In genomic region chr6:30871592-30872183, GRCh38 we compare ENCODE assay signal across 1 cellular context.
TF ChIP-seq lines count a peak whose summit lies in the region.

No MANE protein-coding gene starts in this region.

TF ChIP-seq in K562, 482 proteins besides CTCF, POLR2A, EP300 and RAD21:
- peak; percentile 96 for TF ChIP-seq ZNF512 (tag; IDR thresholded peaks at IDR 0.05)
- TF ChIP-seq MBD1 (CRISPR knock-in tag; IDR thresholded peaks at IDR 0.05) = 0 out of 2 replicates have a peak, but pooled peaks have one; percentile 22
- TF ChIP-seq POLR2H (tag; IDR thresholded peaks at IDR 0.05; ENCODE audit: low read depth) = no peak
- TF ChIP-seq TRIM24 (IDR thresholded peaks at IDR 0.05) = peak; percentile 86 to 89
- TF ChIP-seq ZNF12 (CRISPR knock-in tag; IDR thresholded peaks at IDR 0.05) = no peak
- TF ChIP-seq GATAD2A (IDR thresholded peaks at IDR 0.05) = no peak
- no peak for TF ChIP-seq ZNF740 (CRISPR knock-in tag; IDR thresholded peaks at IDR 0.05)
- TF ChIP-seq ZNF740 (tag; IDR thresholded peaks at IDR 0.05) = 0 out of 4 replicates have a peak, but pooled peaks of 1 of the 2 experiments have one; percentile 18
- 0 out of 2 replicates have a peak, but pooled peaks have one; percentile 33 for TF ChIP-seq TEAD4 (IDR thresholded peaks at IDR 0.05; ENCODE audit: low read length)
- no peak for TF ChIP-seq TEAD4 (CRISPR knock-in tag; IDR thresholded peaks at IDR 0.05; ENCODE audit: borderline replicate concordance)
- no peak for TF ChIP-seq CLOCK (CRISPR knock-in tag; IDR thresholded peaks at IDR 0.05; ENCODE audit: borderline replicate concordance)
- 0 out of 2 replicates have a peak, but pooled peaks have one; percentile 1 for TF ChIP-seq DNMT1 (IDR thresholded peaks at IDR 0.05)
- no peak for TF ChIP-seq CEBPG (CRISPR knock-in tag; IDR thresholded peaks at IDR 0.05)
- TF ChIP-seq CEBPG (tag; conservative IDR thresholded peaks at IDR 0.05 in 1 of 2, IDR thresholded peaks at IDR 0.05 in 1 of 2) = peak; percentile 22 to 43; a peak in 2 of 4 replicates
- TF ChIP-seq CBFA2T3 (IDR thresholded peaks at IDR 0.05) = peak; percentile 40; the same call in 1 of the 2 replicates
- TF ChIP-seq ZNF280A (IDR thresholded peaks at IDR 0.05; ENCODE audit: low read depth, partially characterized antibody) = peak; percentile 72
- TF ChIP-seq PPARD (CRISPR knock-in tag; IDR thresholded peaks at IDR 0.05) = no peak
- 0 out of 2 replicates have a peak, but pooled peaks have one; percentile 14 for TF ChIP-seq LARP7 (IDR thresholded peaks at IDR 0.05)
- peak in 1 of 2 experiments; percentile 83; a peak in 2 of 3 replicates for TF ChIP-seq CBX3 (IDR thresholded peaks at IDR 0.05; ENCODE audit: borderline replicate concordance in 1 of 2, low read length in 2 of 2)
- TF ChIP-seq CEBPB (tag; IDR thresholded peaks at IDR 0.05) = peak; percentile 82
- TF ChIP-seq BRD9 (IDR thresholded peaks at IDR 0.05; ENCODE audit: low read depth, partially characterized antibody) = peak; percentile 21
- TF ChIP-seq RCOR1 (IDR thresholded peaks at IDR 0.05; ENCODE audit: borderline replicate concordance in 1 of 2, low read depth in 2 of 2, low read length in 2 of 2) = 0 out of 4 replicates have a peak, but pooled peaks of 1 of the 2 experiments have one; percentile 5
- TF ChIP-seq TEAD1 (CRISPR knock-in tag; IDR thresholded peaks at IDR 0.05) = no peak
- TF ChIP-seq NKRF (IDR thresholded peaks at IDR 0.05; ENCODE audit: borderline replicate concordance) = peak; percentile 34; the same call in 1 of the 2 replicates
- peak; percentile 12; the same call in 1 of the 2 replicates for TF ChIP-seq ZEB2 (IDR thresholded peaks at IDR 0.05)
- TF ChIP-seq CBFA2T2 (conservative IDR thresholded peaks at IDR 0.05) = 0 out of 2 replicates have a peak, but pooled peaks have one; percentile 7
- TF ChIP-seq HDAC2 (IDR thresholded peaks at IDR 0.05) = 0 out of 2 replicates have a peak, but pooled peaks have one; percentile 5
- TF ChIP-seq TRIM28 (IDR thresholded peaks at IDR 0.05) = peak; percentile 61; the same call in 1 of the 2 replicates
- TF ChIP-seq TAL1 (IDR thresholded peaks at IDR 0.05) = peak; percentile 19; the same call in 1 of the 2 replicates
- no peak for TF ChIP-seq BHLHE40 (IDR thresholded peaks at IDR 0.05; ENCODE audit: low read length)
- no peak for TF ChIP-seq ZNF830 (CRISPR knock-in tag; IDR thresholded peaks at IDR 0.05)
- 0 out of 2 replicates have a peak, but pooled peaks have one; percentile 4 for TF ChIP-seq MAFG (tag; conservative IDR thresholded peaks at IDR 0.05)
TF ChIP-seq in K562: peak in this region for 21.
